ENCODE assay signal across 8 cellular contexts in the genomic region with DNA sequence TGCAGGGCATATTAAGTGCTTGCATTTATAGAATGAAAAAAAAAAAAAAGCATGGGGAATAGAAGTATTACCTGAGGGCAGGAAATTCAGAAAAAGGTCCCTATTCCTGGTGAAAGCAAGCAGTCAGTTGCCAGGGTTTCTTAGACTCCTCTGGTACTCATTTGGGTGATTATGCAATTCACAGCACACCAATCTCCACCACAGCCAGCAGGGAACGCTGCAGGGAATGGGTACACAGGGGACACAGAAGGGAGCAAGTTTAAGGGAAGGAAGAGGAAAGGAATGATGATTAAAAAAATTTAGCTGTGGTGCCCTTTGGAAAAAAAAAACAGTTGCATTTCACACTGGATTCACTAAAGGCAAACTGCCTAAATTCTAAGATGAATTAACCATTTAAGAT. TPM values are rescaled to one million over a fixed set of nuclear protein-coding genes. Genes with fewer than 3 reads are reported as not detected.
DNase-seq lines count a peak whose midpoint lies in the region; ATAC-seq and TF ChIP-seq lines count a peak whose summit lies in the region.

No MANE protein-coding gene starts in this region.

- H3K79me2 ChIP-seq in mammary epithelial cell (ENCODE audit: insufficient read depth, low read length): peaks cover 70% of the 10 kb centered on the region

- ATAC-seq in right lobe of liver (peak; percentile 73 to 85 (median 80)), HG03342 (IDR thresholded peaks at IDR 0.05; ENCODE audit: unreplicated experiment) (no peak), HG03520 (IDR thresholded peaks at IDR 0.05; ENCODE audit: unreplicated experiment) (no peak)

- H3K27me3 ChIP-seq in mammary epithelial cell (ENCODE audit: insufficient read depth, low read length) (no peaks in the 10 kb centered on the region), right lobe of liver (no peaks in the 10 kb centered on the region)

- H3K4me1 ChIP-seq in mammary epithelial cell (ENCODE audit: insufficient read depth, low read length) (peaks cover 19% of the 10 kb centered on the region), right lobe of liver (peaks cover 0 to 28% (median 11%) of the 10 kb centered on the region in 4 donors)

- no peaks in the 10 kb centered on the region for H4K20me1 ChIP-seq in mammary epithelial cell (ENCODE audit: insufficient read depth, low read length)

- no peak for TF ChIP-seq POLR2A in right lobe of liver (IDR thresholded peaks at IDR 0.05)

- H3K9me3 ChIP-seq in mammary epithelial cell (replicated peaks; ENCODE audit: insufficient read depth, low read length) (no peaks in the 10 kb centered on the region), right lobe of liver (no peaks in the 10 kb centered on the region)

- H3K9ac ChIP-seq in mammary epithelial cell (ENCODE audit: insufficient read depth, low read length): peak overlapping the region; percentile 1

- peak overlapping the region; percentile 69 for H3K4me2 ChIP-seq in mammary epithelial cell (ENCODE audit: insufficient read depth, low read depth, low read length)

- peak overlapping the region; percentile 34 for H3K27ac ChIP-seq in mammary epithelial cell (ENCODE audit: insufficient read depth, low read depth, low read length)
- H3K27ac ChIP-seq in right lobe of liver: peak overlapping the region in 1 of 3 donors; percentile 7

- H2AFZ ChIP-seq in mammary epithelial cell (ENCODE audit: low read depth, low read length): no peak overlapping the region

- TF ChIP-seq CTCF in mammary epithelial cell (conservative IDR thresholded peaks at IDR 0.05 in 1 of 2, IDR thresholded peaks at IDR 0.05 in 1 of 2; ENCODE audit: extremely low read depth in 1 of 2, insufficient read depth in 1 of 2, low read depth in 1 of 2, low read length in 2 of 2) (peak; percentile 55 to 70), right lobe of liver (IDR thresholded peaks at IDR 0.05) (peak in 3 of 4 donors; percentile 29 to 44 (median 36))

- no TSS peak for BruUV-seq in mammary epithelial cell (replicated peaks; lab: Mats Ljungman, UMichigan)

- intact Hi-C loops in mammary epithelial cell (cut with micrococcal nuclease): loop anchor here (1.0 kb wide), 1 partner anchor 73 kb away; no protein-coding TSS in a partner anchor
- intact Hi-C loops in right lobe of liver (cut with DNase I): no loop called here

- peak overlapping the region in 1 of 3 experiments; percentile 35 for H3K4me3 ChIP-seq in mammary epithelial cell (replicated peaks in 1 of 3; ENCODE audit: insufficient read depth in 1 of 3, low read depth in 2 of 3, low read length in 3 of 3)
- no peak overlapping the region for H3K4me3 ChIP-seq in right lobe of liver

- in situ Hi-C loops in G401 (cut with HindIII; ENCODE audit: low sequenced_read_pairs) (no loop called here), mammary epithelial cell (cut with MboI; ENCODE audit: low sequenced_read_pairs in 2 of 2) (no loop called here)

- H3K36me3 ChIP-seq in mammary epithelial cell (ENCODE audit: insufficient read depth, low read length) (no peaks in the 10 kb centered on the region), right lobe of liver (no peaks in the 10 kb centered on the region)

- CTCF ChIA-PET in mammary epithelial cell (lab: Charles Lee; ENCODE audit: low non-redundant PET): no interaction called here

- WGBS in mammary epithelial cell (ENCODE audit: low coverage, missing lambda C conversion rate): 0% methylated on average over 1 of the region's 1 CpG
- WGBS in right lobe of liver (ENCODE audit: insufficient coverage, low coverage, low lambda C conversion rate, missing lambda C conversion rate): 8% methylated on average over 1 of the region's 1 CpG

- DNase-seq in G401 (ENCODE audit: low spot score): peak; percentile 51
- peak; percentile 70 for DNase-seq in MV-4-11 (lab: John Stamatoyannopoulos, UW)
- DNase-seq in mammary epithelial cell: peak; percentile 65
- DNase-seq in right lobe of liver: no peak
- DNase-seq in 8988T: no peak
- no peak for DNase-seq in stimulated activated naive CD4-positive, alpha-beta T cell (lab: John Stamatoyannopoulos, UW)

- dilution Hi-C loops in mammary epithelial cell (cut with HindIII; ENCODE audit: low sequenced_read_pairs): no loop called here

RNA-seq across cellular contexts. Expression of a gene that starts 14.2 kb away (rescaled TPM):
- total RNA-seq in G401 (2014; rRNA removed; shearing (Covaris generic)): 34.2 and 53.8 TPM in 2 replicates
- total RNA-seq in mammary epithelial cell (10 to 100 TPM; 18.8 to 30.2 TPM), right lobe of liver (10 to 100 TPM; 26.1 to 34.5 (median 29.8) TPM)
- polyA plus RNA-seq in mammary epithelial cell: 9.1 TPM
- polyA minus RNA-seq in mammary epithelial cell: 16.2 TPM

Comparison
In these comparisons a context has a peak if more than half of its experiments do, and no peak if none do; other contexts are left out.
1. DNase-seq: peak in G401 (single experiment), MV-4-11 (single experiment) and mammary epithelial cell (single experiment); none in right lobe of liver (0 of 3), 8988T (single experiment) and stimulated activated naive CD4-positive, alpha-beta T cell (0 of 6).
2. ATAC-seq: peak in right lobe of liver (4 of 4); none in HG03342 (single experiment) and HG03520 (single experiment).